Comparison of ENCODE assay signal across 28 cellular contexts in the genomic region with DNA sequence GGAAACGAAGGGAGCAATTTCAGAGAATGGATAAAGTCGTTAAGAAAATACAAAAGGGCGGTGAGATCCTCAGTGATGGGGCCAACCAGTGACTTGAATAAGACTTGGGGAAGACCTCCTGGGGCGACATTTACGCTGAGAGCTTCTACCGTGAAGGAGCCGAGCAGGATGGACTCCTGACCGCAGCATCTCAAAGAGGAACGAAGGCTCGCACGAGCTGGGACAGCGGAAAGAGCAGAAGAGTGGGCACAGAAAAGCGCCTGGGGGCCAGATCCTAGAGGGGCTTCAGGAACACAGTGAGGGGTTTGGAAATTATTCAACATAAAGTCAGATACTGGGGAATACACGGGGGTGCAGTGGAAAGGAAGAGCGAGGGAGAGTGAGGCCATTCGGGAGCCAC. TPM values are rescaled to one million over a fixed set of nuclear protein-coding genes. Genes with fewer than 3 reads are reported as not detected.
A peak's percentile ranks its signal among the peaks of the same experiment; 100 is the strongest.
DNase-seq lines count a peak whose midpoint lies in the region; ATAC-seq and TF ChIP-seq lines count a peak whose summit lies in the region.
"Had no signal": no experiment of that assay in that cellular context is flagged by ENCODE, and none has a peak within 500 bp of the region (broad histone marks: within the 10 kb centered on the region; RNA-seq: fewer than 3 reads in every experiment).

No MANE protein-coding gene starts in this region.

- H3K36me3 Mint-ChIP-seq in activated naive CD8-positive, alpha-beta T cell treated with anti-CD3 and anti-CD28 coated beads, Interleukin-2, amount 10 ng/mL, durations not matched to agents 7 days and 5 days = peaks cover 38% of the 10 kb centered on the region
- H3K36me3 Mint-ChIP-seq in activated naive CD8-positive, alpha-beta T cell treated with anti-CD3 and anti-CD28 coated beads, Interleukin-2, amount 50 U/mL, for 24 hours (ENCODE audit: low read depth) = peaks cover 45% of the 10 kb centered on the region
- H3K36me3 Mint-ChIP-seq in chondrocyte (ENCODE audit: low read depth) = peaks cover 22% of the 10 kb centered on the region
- peaks cover 27% of the 10 kb centered on the region for H3K36me3 Mint-ChIP-seq in stimulated activated effector memory CD8-positive, alpha-beta T cell treated with anti-CD3 and anti-CD28 coated beads, Interleukin-12 subunit alpha, Interleukin-12 subunit beta, amount 100 ng/mL, for 72 hours

- H3K27ac Mint-ChIP-seq in activated naive CD8-positive, alpha-beta T cell treated with anti-CD3 and anti-CD28 coated beads, Interleukin-2, amount 10 ng/mL, durations not matched to agents 7 days and 5 days = peak overlapping the region; percentile 62
- H3K27ac Mint-ChIP-seq in activated naive CD8-positive, alpha-beta T cell treated with anti-CD3 and anti-CD28 coated beads, Interleukin-2, amount 50 U/mL, for 24 hours = no peak overlapping the region
- H3K27ac Mint-ChIP-seq in chondrocyte (ENCODE audit: unreplicated experiment) = no peak overlapping the region
- H3K27ac Mint-ChIP-seq in stimulated activated effector memory CD8-positive, alpha-beta T cell treated with anti-CD3 and anti-CD28 coated beads, Interleukin-12 subunit alpha, Interleukin-12 subunit beta, amount 100 ng/mL, for 72 hours = peak overlapping the region; percentile 9

- in situ Hi-C loops in GM13976 (cut with MboI; ENCODE audit: low sequenced_read_pairs, unreplicated experiment) = no loop called here

- TF ChIP-seq CTCF in chondrocyte (IDR thresholded peaks at IDR 0.05) (no peak), adrenal gland (IDR thresholded peaks at IDR 0.05) (no peak), GM13976 (IDR thresholded peaks at IDR 0.05; ENCODE audit: borderline replicate concordance, control extremely low read depth, extremely low read depth, insufficient read depth, missing control alignments) (no peak)

- H3K4me3 ChIP-seq in HUES48 (ENCODE audit: low read depth, low read length) (no peak overlapping the region), adrenal gland (no peak overlapping the region)
- H3K4me3 ChIP-seq: GM23248, MG63, PC-9, SK-N-MC had no signal

- POLR2A ChIA-PET in activated naive CD8-positive, alpha-beta T cell treated with anti-CD3 and anti-CD28 coated beads, Interleukin-2, amount 10 ng/mL, durations not matched to agents 7 days and 5 days (lab: Charles Lee) = no interaction called here

- WGBS in adrenal gland, 4 donors = 93 to 96% (median 94%) methylated on average over 16 of the region's 16 CpGs

- TF ChIP-seq POLR2A in adrenal gland (IDR thresholded peaks at IDR 0.05) = no peak

- intact Hi-C loops in adrenal gland (cut with DNase I) = no loop called here

- no peaks in the 10 kb centered on the region for H3K27me3 ChIP-seq in HUES48 (ENCODE audit: control insufficient read depth, insufficient read depth, low read length)
- no peaks in the 10 kb centered on the region for H3K27me3 ChIP-seq in adrenal gland
- H3K27me3 ChIP-seq: BE2C, MG63 had no signal

- H3K4me1 Mint-ChIP-seq in activated naive CD8-positive, alpha-beta T cell treated with anti-CD3 and anti-CD28 coated beads, Interleukin-2, amount 10 ng/mL, durations not matched to agents 7 days and 5 days = no peaks in the 10 kb centered on the region
- H3K4me1 Mint-ChIP-seq in activated naive CD8-positive, alpha-beta T cell treated with anti-CD3 and anti-CD28 coated beads, Interleukin-2, amount 50 U/mL, for 24 hours = peaks cover 9% of the 10 kb centered on the region
- H3K4me1 Mint-ChIP-seq in chondrocyte (ENCODE audit: low read depth) = no peaks in the 10 kb centered on the region
- no peaks in the 10 kb centered on the region for H3K4me1 Mint-ChIP-seq in stimulated activated effector memory CD8-positive, alpha-beta T cell treated with anti-CD3 and anti-CD28 coated beads, Interleukin-12 subunit alpha, Interleukin-12 subunit beta, amount 100 ng/mL, for 72 hours
- H3K4me1 Mint-ChIP-seq: CD14-positive monocyte had no signal

- no peak for DNase-seq in activated naive CD8-positive, alpha-beta T cell treated with anti-CD3 and anti-CD28 coated beads, Interleukin-2, amount 10 ng/mL, durations not matched to agents 7 days and 5 days
- no peak for DNase-seq in activated naive CD8-positive, alpha-beta T cell treated with anti-CD3 and anti-CD28 coated beads, Interleukin-2, amount 50 U/mL, for 24 hours
- peak; percentile 57 for DNase-seq in chondrocyte (ENCODE audit: low spot score)
- no peak for DNase-seq in stimulated activated effector memory CD8-positive, alpha-beta T cell treated with anti-CD3 and anti-CD28 coated beads, Interleukin-12 subunit alpha, Interleukin-12 subunit beta, amount 100 ng/mL, for 72 hours (ENCODE audit: low spot score in 2 of 2)
- DNase-seq in adrenal gland = no peak
- no peak for DNase-seq in GM13976 (ENCODE audit: low spot score)
- DNase-seq: BE2C; Calu3; CD8-positive, alpha-beta memory T cell; GM23248; HCEC 1CT; IMR-90; KG1; MG63; NCI-H1105 treated with DMSO at 0.1 percent for 48 hours; NCI-H146; NCI-H2029 treated with DMSO at 0.1 percent for 48 hours; NCI-H446 treated with DMSO at 0.1 percent for 48 hours; NCI-H526 treated with DMSO at 0.1 percent for 48 hours; PC-9; RPMI8226; SIG-M5 had no signal

- H3K4me3 Mint-ChIP-seq in activated naive CD8-positive, alpha-beta T cell treated with anti-CD3 and anti-CD28 coated beads, Interleukin-2, amount 10 ng/mL, durations not matched to agents 7 days and 5 days = no peak overlapping the region
- H3K4me3 Mint-ChIP-seq in activated naive CD8-positive, alpha-beta T cell treated with anti-CD3 and anti-CD28 coated beads, Interleukin-2, amount 50 U/mL, for 24 hours = no peak overlapping the region
- H3K4me3 Mint-ChIP-seq in chondrocyte (ENCODE audit: unreplicated experiment) = no peak overlapping the region
- H3K4me3 Mint-ChIP-seq in stimulated activated effector memory CD8-positive, alpha-beta T cell treated with anti-CD3 and anti-CD28 coated beads, Interleukin-12 subunit alpha, Interleukin-12 subunit beta, amount 100 ng/mL, for 72 hours = no peak overlapping the region
- H3K4me3 Mint-ChIP-seq: CD14-positive monocyte; CD8-positive, alpha-beta memory T cell had no signal

- H3K27ac ChIP-seq in HUES48 (ENCODE audit: low read depth, low read length) = peak overlapping the region; percentile 21
- H3K27ac ChIP-seq in adrenal gland = no peak overlapping the region
- H3K27ac ChIP-seq: 22Rv1, GM23248, PC-9, SK-N-MC had no signal

- H3K9me3 Mint-ChIP-seq in activated naive CD8-positive, alpha-beta T cell treated with anti-CD3 and anti-CD28 coated beads, Interleukin-2, amount 10 ng/mL, durations not matched to agents 7 days and 5 days = peaks cover 4% of the 10 kb centered on the region
- H3K9me3 Mint-ChIP-seq in activated naive CD8-positive, alpha-beta T cell treated with anti-CD3 and anti-CD28 coated beads, Interleukin-2, amount 50 U/mL, for 24 hours = peaks cover 5% of the 10 kb centered on the region
- peaks cover 9% of the 10 kb centered on the region for H3K9me3 Mint-ChIP-seq in chondrocyte (ENCODE audit: low read depth)
- H3K9me3 Mint-ChIP-seq in stimulated activated effector memory CD8-positive, alpha-beta T cell treated with anti-CD3 and anti-CD28 coated beads, Interleukin-12 subunit alpha, Interleukin-12 subunit beta, amount 100 ng/mL, for 72 hours = peaks cover 3% of the 10 kb centered on the region

- H3K4me1 ChIP-seq in HUES48 (ENCODE audit: control insufficient read depth, insufficient read depth, low read length) (peaks cover 26% of the 10 kb centered on the region), adrenal gland (replicated peaks in 1 of 2) (no peaks in the 10 kb centered on the region)
- H3K4me1 ChIP-seq: BE2C had no signal

- H3K27me3 Mint-ChIP-seq in activated naive CD8-positive, alpha-beta T cell treated with anti-CD3 and anti-CD28 coated beads, Interleukin-2, amount 10 ng/mL, durations not matched to agents 7 days and 5 days = no peaks in the 10 kb centered on the region
- no peaks in the 10 kb centered on the region for H3K27me3 Mint-ChIP-seq in activated naive CD8-positive, alpha-beta T cell treated with anti-CD3 and anti-CD28 coated beads, Interleukin-2, amount 50 U/mL, for 24 hours
- H3K27me3 Mint-ChIP-seq in chondrocyte (ENCODE audit: low read depth) = no peaks in the 10 kb centered on the region
- H3K27me3 Mint-ChIP-seq: CD8-positive, alpha-beta memory T cell had no signal

- no peak for ATAC-seq in activated naive CD8-positive, alpha-beta T cell treated with anti-CD3 and anti-CD28 coated beads, Interleukin-2, amount 10 ng/mL, durations not matched to agents 7 days and 5 days (ENCODE audit: low read depth)
- no peak for ATAC-seq in activated naive CD8-positive, alpha-beta T cell treated with anti-CD3 and anti-CD28 coated beads, Interleukin-2, amount 50 U/mL, for 24 hours
- no peak for ATAC-seq in stimulated activated effector memory CD8-positive, alpha-beta T cell treated with anti-CD3 and anti-CD28 coated beads, Interleukin-12 subunit alpha, Interleukin-12 subunit beta, amount 100 ng/mL, for 72 hours

- H3K36me3 ChIP-seq in HUES48 (ENCODE audit: control insufficient read depth, insufficient read depth, low read length) (peaks cover 16% of the 10 kb centered on the region), adrenal gland (replicated peaks in 1 of 2) (no peaks in the 10 kb centered on the region)

- H3K9me3 ChIP-seq in HUES48 (ENCODE audit: control insufficient read depth, insufficient read depth, low read length) (no peaks in the 10 kb centered on the region), adrenal gland (replicated peaks in 1 of 3) (peaks cover 0 to 7% (median 0%) of the 10 kb centered on the region in 3 donors)
- H3K9me3 ChIP-seq: BE2C had no signal

- no peak overlapping the region for H3K9ac ChIP-seq in HUES48 (ENCODE audit: low read depth, low read length)
- H3K9ac ChIP-seq: GM23248 had no signal

RNA-seq across cellular contexts. Expression of a gene that starts 17.5 kb away (rescaled TPM):
- not detected for total RNA-seq in activated naive CD8-positive, alpha-beta T cell treated with anti-CD3 and anti-CD28 coated beads, Interleukin-2, amount 10 ng/mL, durations not matched to agents 7 days and 5 days
- total RNA-seq in chondrocyte (not detected in 3 replicates), adrenal gland (under 1 TPM in 2 of 8 donors, not detected in 6; 0.07 to 0.14 TPM)
- polyA plus RNA-seq in adrenal gland = under 1 TPM in 2 of 3 donors, not detected in 1; 0.08 to 0.20 TPM
- total RNA-seq: Calu3; CD8-positive, alpha-beta memory T cell; Daoy; G401; GM23248; IMR-90 had no signal
- polyA plus RNA-seq: CD14-positive monocyte; CD8-positive, alpha-beta memory T cell; IMR-90 had no signal

Comparison
In these comparisons a context has a peak if more than half of its experiments do, and no peak if none do; other contexts are left out.
1. H3K27ac Mint-ChIP-seq: peak in activated naive CD8-positive, alpha-beta T cell treated with anti-CD3 and anti-CD28 coated beads, Interleukin-2, amount 10 ng/mL, durations not matched to agents 7 days and 5 days (single experiment) and stimulated activated effector memory CD8-positive, alpha-beta T cell treated with anti-CD3 and anti-CD28 coated beads, Interleukin-12 subunit alpha, Interleukin-12 subunit beta, amount 100 ng/mL, for 72 hours (single experiment); none in activated naive CD8-positive, alpha-beta T cell treated with anti-CD3 and anti-CD28 coated beads, Interleukin-2, amount 50 U/mL, for 24 hours (single experiment) and chondrocyte (single experiment).